8 cellular contexts compared by ENCODE assay signal in genomic region chr15:90142216-90143175, GRCh38. TPM values are rescaled to one million over a fixed set of nuclear protein-coding genes. Genes with fewer than 3 reads are reported as not detected.
A peak's percentile ranks its signal among the peaks of the same experiment; 100 is the strongest.
DNase-seq lines count a peak whose midpoint lies in the region; ATAC-seq and TF ChIP-seq lines count a peak whose summit lies in the region.

No MANE protein-coding gene starts in this region.

- peak overlapping the region in 1 of 2 experiments; percentile 86; a peak in 2 of 4 replicates for H4K8ac ChIP-seq in IMR-90 (ENCODE audit: low read depth in 2 of 2, low read length in 2 of 2)

- no peak for TF ChIP-seq RAD21 in IMR-90 (IDR thresholded peaks at IDR 0.05; ENCODE audit: low read length)

- H3K4me1 Mint-ChIP-seq in T-helper 2 cell treated with Interferon-gamma antibody and Interleukin-4, amounts not matched to agents 5 μg/mL and 100 μg/mL, for 36 hours (ENCODE audit: low read depth): peaks cover 27% of the 10 kb centered on the region
- H3K4me1 Mint-ChIP-seq in endothelial cell (ENCODE audit: unreplicated experiment): peaks cover 4% of the 10 kb centered on the region

- no peak overlapping the region for H3K9ac ChIP-seq in IMR-90 (ENCODE audit: low read depth, low read length)

- H4K5ac ChIP-seq in IMR-90 (ENCODE audit: low read depth, low read length): no peak overlapping the region

- H3K4me2 ChIP-seq in IMR-90 (ENCODE audit: low read depth, low read length): no peak overlapping the region

- H3K36me3 ChIP-seq in IMR-90 (ENCODE audit: control insufficient read depth, insufficient read depth, low read length): no peaks in the 10 kb centered on the region
- H3K36me3 ChIP-seq in right atrium auricular region: no peaks in the 10 kb centered on the region

- CTCF ChIA-PET in IMR-90 (lab: Yijun Ruan, JAX): interaction anchor here (1.0 to 1.2 kb wide), 2 partner anchors 40 to 79 kb away, joined by 3 to 7 read pairs; no protein-coding TSS in a partner anchor

- H3K4me1 ChIP-seq in IMR-90 (ENCODE audit: control insufficient read depth, insufficient read depth, low read length): peaks cover 6% of the 10 kb centered on the region
- H3K4me1 ChIP-seq in right atrium auricular region: peaks cover 0 to 16% of the 10 kb centered on the region in 2 donors

- H3K27me3 Mint-ChIP-seq in T-helper 2 cell treated with Interferon-gamma antibody and Interleukin-4, amounts not matched to agents 5 μg/mL and 100 μg/mL, for 36 hours (ENCODE audit: low read depth): no peaks in the 10 kb centered on the region
- peaks cover 5% of the 10 kb centered on the region for H3K27me3 Mint-ChIP-seq in endothelial cell (ENCODE audit: unreplicated experiment)

- no peak overlapping the region for H3K18ac ChIP-seq in IMR-90 (ENCODE audit: low read depth, low read length)

- H3K4me3 Mint-ChIP-seq in T-helper 2 cell treated with Interferon-gamma antibody and Interleukin-4, amounts not matched to agents 5 μg/mL and 100 μg/mL, for 36 hours: peak overlapping the region; percentile 27
- no peak overlapping the region for H3K4me3 Mint-ChIP-seq in endothelial cell (ENCODE audit: unreplicated experiment)

- 0 out of 2 replicates have a peak overlapping the region, but pooled peaks have one; percentile 72 for H2AK5ac ChIP-seq in IMR-90 (ENCODE audit: low read depth, low read length)

- POLR2A ChIA-PET in IMR-90 (lab: Charles Lee; ENCODE audit: unreplicated experiment): interaction anchor here (1.0 kb wide), 1 partner anchor 40 kb away, joined by 3 read pairs; no protein-coding TSS in a partner anchor

- 85% methylated on average over 8 of the region's 21 CpGs; no CpG with 5 or more reads in 1 of the 2 experiments for WGBS in IMR-90 (ENCODE audit: extremely low coverage in 2 of 2, insufficient read length in 1 of 2), 2 experiments

- H3K9me1 ChIP-seq in IMR-90 (ENCODE audit: insufficient read depth, low read length): no peaks in the 10 kb centered on the region

- H3K27me3 ChIP-seq in IMR-90 (ENCODE audit: control insufficient read depth, insufficient read depth, low read length) (no peaks in the 10 kb centered on the region; the same call in 1 of the 2 replicates), right atrium auricular region (no peaks in the 10 kb centered on the region)

- no peak overlapping the region for H3K56ac ChIP-seq in IMR-90 (ENCODE audit: extremely low read depth, insufficient read depth, low read length)

- H3K27ac ChIP-seq in IMR-90 (ENCODE audit: insufficient read depth, low read length) (no peak overlapping the region), right atrium auricular region (peak overlapping the region in 1 of 2 donors; percentile 8)

- H4K91ac ChIP-seq in IMR-90 (ENCODE audit: insufficient read depth, low read depth, low read length): no peak overlapping the region

- H3K9me3 ChIP-seq in IMR-90 (ENCODE audit: control insufficient read depth, insufficient read depth, low read length) (no peaks in the 10 kb centered on the region), right atrium auricular region (no peaks in the 10 kb centered on the region)

- no peaks in the 10 kb centered on the region for H3K79me1 ChIP-seq in IMR-90 (ENCODE audit: low read depth in 1 of 2, low read length in 2 of 2)

- H3K4ac ChIP-seq in IMR-90 (ENCODE audit: low read depth, low read length): no peak overlapping the region

- no peak overlapping the region for H3K14ac ChIP-seq in IMR-90 (replicated peaks; ENCODE audit: low read depth, low read length)

- DNase-seq in IMR-90 (no peak), endothelial cell (ENCODE audit: low spot score) (no peak), dedifferentiated amniotic fluid mesenchymal stem cell (ENCODE audit: extremely low spot score) (no peak), right atrium auricular region (ENCODE audit: low spot score) (no peak)
- peak; percentile 70 for DNase-seq in T-helper 2 cell treated with Interferon-gamma antibody and Interleukin-4, amounts not matched to agents 5 μg/mL and 100 μg/mL, for 36 hours (ENCODE audit: low spot score)
- peak in 1 of 2 donors; percentile 40 for DNase-seq in activated naive CD4-positive, alpha-beta T cell treated with anti-CD3 and anti-CD28 coated beads, Interleukin-2, amount 50 U/mL, for 72 hours (ENCODE audit: low spot score in 2 of 2)
- peak; percentile 41 for DNase-seq in stimulated activated CD4-positive, alpha-beta T cell treated with anti-CD3 and anti-CD28 coated beads, Interleukin-1b, Interleukin-23, amount 100 ng/mL, for 48 hours

- no peak overlapping the region for H2BK5ac ChIP-seq in IMR-90 (ENCODE audit: low read depth, low read length, poor library complexity, severe bottlenecking)

- H2BK20ac ChIP-seq in IMR-90 (ENCODE audit: low read depth, low read length): peak overlapping the region; percentile 76; the same call in 1 of the 2 replicates

- peak overlapping the region; percentile 93 for H2AFZ ChIP-seq in IMR-90 (replicated peaks; ENCODE audit: low read length, poor library complexity)

- intact Hi-C loops in IMR-90 (cut with micrococcal nuclease): no loop called here

- BruUV-seq in IMR-90 (replicated peaks; lab: Mats Ljungman, UMichigan): no TSS peak

- no peak for ATAC-seq in IMR-90 (ENCODE audit: low read depth)
- peak; percentile 64 to 72 for ATAC-seq in activated naive CD4-positive, alpha-beta T cell treated with anti-CD3 and anti-CD28 coated beads, Interleukin-2, amount 50 U/mL, for 72 hours
- ATAC-seq in GM19328 (IDR thresholded peaks at IDR 0.05; ENCODE audit: unreplicated experiment): no peak

- H3K27ac Mint-ChIP-seq in T-helper 2 cell treated with Interferon-gamma antibody and Interleukin-4, amounts not matched to agents 5 μg/mL and 100 μg/mL, for 36 hours: peak overlapping the region; percentile 91
- H3K27ac Mint-ChIP-seq in activated naive CD4-positive, alpha-beta T cell treated with anti-CD3 and anti-CD28 coated beads, Interleukin-2, amount 50 U/mL, for 72 hours: peak overlapping the region in 1 of 2 donors; percentile 73
- H3K27ac Mint-ChIP-seq in endothelial cell (ENCODE audit: unreplicated experiment): no peak overlapping the region

- no peak overlapping the region for H3K4me3 ChIP-seq in IMR-90 (ENCODE audit: insufficient read depth, low read depth, low read length)
- H3K4me3 ChIP-seq in right atrium auricular region: no peak overlapping the region

- no peak overlapping the region for H2BK15ac ChIP-seq in IMR-90 (ENCODE audit: low read depth, low read length)

- no peak for TF ChIP-seq POLR2A in IMR-90 (IDR thresholded peaks at IDR 0.05; ENCODE audit: low read depth, low read length)

- H3K23ac ChIP-seq in IMR-90 (ENCODE audit: low read depth, low read length): peak overlapping the region; percentile 17; the same call in 1 of the 2 replicates

- peaks cover 8% of the 10 kb centered on the region for H3K36me3 Mint-ChIP-seq in T-helper 2 cell treated with Interferon-gamma antibody and Interleukin-4, amounts not matched to agents 5 μg/mL and 100 μg/mL, for 36 hours (ENCODE audit: low read depth)
- no peaks in the 10 kb centered on the region for H3K36me3 Mint-ChIP-seq in activated naive CD4-positive, alpha-beta T cell treated with anti-CD3 and anti-CD28 coated beads, Interleukin-2, amount 50 U/mL, for 72 hours
- H3K36me3 Mint-ChIP-seq in endothelial cell (ENCODE audit: low read depth, unreplicated experiment): no peaks in the 10 kb centered on the region

- peak overlapping the region; percentile 58; the same call in 1 of the 2 replicates for H2BK120ac ChIP-seq in IMR-90 (ENCODE audit: low read depth, low read length)

- dilution Hi-C loops in IMR-90 (cut with HindIII; ENCODE audit: low sequenced_read_pairs, unreplicated experiment): no loop called here

- in situ Hi-C loops in IMR-90 (cut with MboI; ENCODE audit: low sequenced_read_pairs): no loop called here

- peaks cover 7% of the 10 kb centered on the region for H3K9me3 Mint-ChIP-seq in T-helper 2 cell treated with Interferon-gamma antibody and Interleukin-4, amounts not matched to agents 5 μg/mL and 100 μg/mL, for 36 hours
- no peaks in the 10 kb centered on the region for H3K9me3 Mint-ChIP-seq in activated naive CD4-positive, alpha-beta T cell treated with anti-CD3 and anti-CD28 coated beads, Interleukin-2, amount 50 U/mL, for 72 hours
- no peaks in the 10 kb centered on the region for H3K9me3 Mint-ChIP-seq in endothelial cell (ENCODE audit: unreplicated experiment)

- TF ChIP-seq CTCF in IMR-90 (conservative IDR thresholded peaks at IDR 0.05; ENCODE audit: low read depth, low read length) (no peak), endothelial cell (IDR thresholded peaks at IDR 0.05; ENCODE audit: unreplicated experiment) (no peak), right atrium auricular region (IDR thresholded peaks at IDR 0.05) (no peak)

- no peaks in the 10 kb centered on the region for H4K20me1 ChIP-seq in IMR-90 (ENCODE audit: insufficient read depth, low read length)

- H2AK9ac ChIP-seq in IMR-90 (replicated peaks; ENCODE audit: low read depth, low read length, poor library complexity): no peak overlapping the region

TF ChIP-seq in IMR-90, 13 proteins besides CTCF, POLR2A, EP300 and RAD21:
- no peak for TF ChIP-seq RCOR1 (IDR thresholded peaks at IDR 0.05; ENCODE audit: insufficient replicate concordance, low read length)
- no peak for TF ChIP-seq MAZ (IDR thresholded peaks at IDR 0.05; ENCODE audit: borderline replicate concordance, low read depth, low read length)
- no peak for TF ChIP-seq MXI1 (IDR thresholded peaks at IDR 0.05; ENCODE audit: borderline replicate concordance, low read depth, low read length)
- TF ChIP-seq RFX5 (IDR thresholded peaks at IDR 0.05; ENCODE audit: low read depth, low read length): no peak
- no peak for TF ChIP-seq MAFK (IDR thresholded peaks at IDR 0.05; ENCODE audit: low read depth, low read length)
- TF ChIP-seq NFE2L2 (IDR thresholded peaks at IDR 0.05; ENCODE audit: low read depth, low read length): no peak
- TF ChIP-seq SMC3 (IDR thresholded peaks at IDR 0.05; ENCODE audit: low read depth, low read length): no peak
TF ChIP-seq in IMR-90: peak in this region for 0.

RNA-seq across cellular contexts. Expression of gene IDH2, which starts 40.2 kb away (rescaled TPM):
- total RNA-seq in IMR-90 (2012; rRNA removed) (87.2 and 118 TPM in 2 replicates), endothelial cell (ENCODE audit: unreplicated experiment) (133 TPM), right atrium auricular region (100 to 1,000 TPM; 119 to 249 TPM)
- polyA plus RNA-seq in IMR-90 (2012; rRNA removed): 84.2 and 84.9 TPM in 2 replicates
- polyA plus RNA-seq in IMR-90 (2012; cell fraction: cytosol; rRNA removed): 49.5 and 94.7 TPM in 2 replicates
- 37.6 and 62.1 TPM in 2 replicates for polyA plus RNA-seq in IMR-90 (2012; cell fraction: nucleus; rRNA removed; ENCODE audit: low replicate concordance)
- total RNA-seq in activated naive CD4-positive, alpha-beta T cell treated with anti-CD3 and anti-CD28 coated beads, Interleukin-2, amount 50 U/mL, for 72 hours: 100 to 1,000 TPM; 203 to 242 TPM

RNA-seq across cellular contexts. Expression of gene SEMA4B, which starts 58.6 kb away (rescaled TPM):
- 5.0 and 6.9 TPM in 2 replicates for total RNA-seq in IMR-90 (2012; rRNA removed)
- polyA plus RNA-seq in IMR-90 (2012; rRNA removed): 22.5 and 27.5 TPM in 2 replicates
- polyA plus RNA-seq in IMR-90 (2012; cell fraction: cytosol; rRNA removed): 12.9 and 29.8 TPM in 2 replicates
- 23.9 and 48.0 TPM in 2 replicates for polyA plus RNA-seq in IMR-90 (2012; cell fraction: nucleus; rRNA removed; ENCODE audit: low replicate concordance)
- 10 to 100 TPM in 1 of 2 donors, 1 to 10 TPM in 1; 8.9 to 19.1 TPM for total RNA-seq in activated naive CD4-positive, alpha-beta T cell treated with anti-CD3 and anti-CD28 coated beads, Interleukin-2, amount 50 U/mL, for 72 hours
- total RNA-seq in endothelial cell (ENCODE audit: unreplicated experiment): 11.2 TPM
- 10 to 100 TPM; 22.1 to 31.6 TPM for total RNA-seq in right atrium auricular region

Comparison
In these comparisons a context has a peak if more than half of its experiments do, and no peak if none do; other contexts are left out.
1. ATAC-seq: peak in activated naive CD4-positive, alpha-beta T cell treated with anti-CD3 and anti-CD28 coated beads, Interleukin-2, amount 50 U/mL, for 72 hours (2 of 2); none in IMR-90 (single experiment) and GM19328 (single experiment).
2. DNase-seq: peak in T-helper 2 cell treated with Interferon-gamma antibody and Interleukin-4, amounts not matched to agents 5 μg/mL and 100 μg/mL, for 36 hours (single experiment) and stimulated activated CD4-positive, alpha-beta T cell treated with anti-CD3 and anti-CD28 coated beads, Interleukin-1b, Interleukin-23, amount 100 ng/mL, for 48 hours (single experiment); none in IMR-90 (single experiment), endothelial cell (single experiment), dedifferentiated amniotic fluid mesenchymal stem cell (single experiment) and right atrium auricular region (single experiment).